In genomic region chr6:149125309-149125708, GRCh38 we compare ENCODE assay signal across 9 cellular contexts.
"Had no signal": no experiment of that assay in that cellular context is flagged by ENCODE, and none has a peak within 500 bp of the region (broad histone marks: within the 10 kb centered on the region; RNA-seq: fewer than 3 reads in every experiment).

No MANE protein-coding gene starts in this region.

- ATAC-seq: HCT116 had no signal

- H3K36me3 ChIP-seq: HAP-1 had no signal

- H2AFZ ChIP-seq: GM23248 had no signal

- H3K4me3 ChIP-seq: GM23248, HAP-1 had no signal

- DNase-seq: GM23248, GOT3, H7, IMR-90, KBM-7 had no signal

- H3K9ac ChIP-seq: GM23248, KMS-11 had no signal

- H3K27ac ChIP-seq: GM23248, HL-60, KMS-11 had no signal

- H3K9me3 ChIP-seq: HAP-1 had no signal

- H3K4me1 ChIP-seq: HAP-1 had no signal

- H3K4me2 ChIP-seq: KMS-11 had no signal
